ENCODE assay signal across 8 cellular contexts in genomic region chrX:41442824-41443560, GRCh38. TPM values are rescaled to one million over a fixed set of nuclear protein-coding genes. Genes with fewer than 3 reads are reported as not detected.
A peak's percentile ranks its signal among the peaks of the same experiment; 100 is the strongest.
DNase-seq lines count a peak whose midpoint lies in the region; ATAC-seq and TF ChIP-seq lines count a peak whose summit lies in the region.

No MANE protein-coding gene starts in this region.

- POLR2A ChIA-PET in activated CD8-positive, alpha-beta T cell treated with anti-CD3 and anti-CD28 coated beads, Interleukin-2, amount 10 ng/mL, durations not matched to agents 7 days and 5 days (lab: Charles Lee): interaction anchor here (0.6 to 2.3 kb wide), 4 partner anchors 88 to 114 kb away, joined by 3 to 6 read pairs (median 6); no protein-coding TSS in a partner anchor

- peak overlapping the region; percentile 80 for H3K27ac Mint-ChIP-seq in activated naive CD4-positive, alpha-beta T cell treated with anti-CD3 and anti-CD28 coated beads, Interleukin-2, amount 10 ng/mL, durations not matched to agents 7 days and 5 days
- H3K27ac Mint-ChIP-seq in activated CD8-positive, alpha-beta T cell treated with anti-CD3 and anti-CD28 coated beads, Interleukin-2, amount 10 ng/mL, durations not matched to agents 7 days and 5 days: peak overlapping the region; percentile 75
- H3K27ac Mint-ChIP-seq in immature natural killer cell: peak overlapping the region in 3 of 6 donors; percentile 35 to 64 (median 53)

- no peak for TF ChIP-seq EP300 in tibial nerve (IDR thresholded peaks at IDR 0.05)

- 53 to 64% methylated on average over 11 of the region's 11 CpGs for WGBS in tibial nerve, 2 donors

- H3K4me1 Mint-ChIP-seq in activated naive CD4-positive, alpha-beta T cell treated with anti-CD3 and anti-CD28 coated beads, Interleukin-2, amount 10 ng/mL, durations not matched to agents 7 days and 5 days: peaks cover 23% of the 10 kb centered on the region
- H3K4me1 Mint-ChIP-seq in activated CD8-positive, alpha-beta T cell treated with anti-CD3 and anti-CD28 coated beads, Interleukin-2, amount 10 ng/mL, durations not matched to agents 7 days and 5 days (ENCODE audit: low read depth): peaks cover 23% of the 10 kb centered on the region
- H3K4me1 Mint-ChIP-seq in immature natural killer cell: peaks cover 12 to 15% of the 10 kb centered on the region in 2 donors

- H3K27ac ChIP-seq in tibial nerve: peak overlapping the region in 3 of 4 donors; percentile 61 to 85 (median 73)

- no peaks in the 10 kb centered on the region for H3K36me3 ChIP-seq in tibial nerve

- H3K9me3 Mint-ChIP-seq in activated naive CD4-positive, alpha-beta T cell treated with anti-CD3 and anti-CD28 coated beads, Interleukin-2, amount 10 ng/mL, durations not matched to agents 7 days and 5 days: no peaks in the 10 kb centered on the region
- H3K9me3 Mint-ChIP-seq in activated CD8-positive, alpha-beta T cell treated with anti-CD3 and anti-CD28 coated beads, Interleukin-2, amount 10 ng/mL, durations not matched to agents 7 days and 5 days (ENCODE audit: insufficient read depth): no peaks in the 10 kb centered on the region
- H3K9me3 Mint-ChIP-seq in immature natural killer cell: no peaks in the 10 kb centered on the region

- CTCF ChIA-PET in activated naive CD4-positive, alpha-beta T cell treated with anti-CD3 and anti-CD28 coated beads, Interleukin-2, amount 10 ng/mL, durations not matched to agents 7 days and 5 days (lab: Charles Lee): interaction anchor here (0.7 to 1.4 kb wide), 5 partner anchors 15 to 112 kb away, joined by 3 to 7 read pairs (median 4); partner anchors contain the start of gene DDX3X
- CTCF ChIA-PET in activated CD8-positive, alpha-beta T cell treated with anti-CD3 and anti-CD28 coated beads, Interleukin-2, amount 10 ng/mL, durations not matched to agents 7 days and 5 days (lab: Charles Lee): interaction anchor here (0.7 to 2.2 kb wide), 8 partner anchors 12 to 317 kb away, joined by 3 to 7 read pairs (median 4); no protein-coding TSS in a partner anchor

- no peak for TF ChIP-seq POLR2A in tibial nerve (IDR thresholded peaks at IDR 0.05)

- no peaks in the 10 kb centered on the region for H3K9me3 ChIP-seq in tibial nerve

- no peaks in the 10 kb centered on the region for H3K36me3 Mint-ChIP-seq in activated naive CD4-positive, alpha-beta T cell treated with anti-CD3 and anti-CD28 coated beads, Interleukin-2, amount 10 ng/mL, durations not matched to agents 7 days and 5 days
- H3K36me3 Mint-ChIP-seq in activated CD8-positive, alpha-beta T cell treated with anti-CD3 and anti-CD28 coated beads, Interleukin-2, amount 10 ng/mL, durations not matched to agents 7 days and 5 days (ENCODE audit: low read depth): no peaks in the 10 kb centered on the region
- H3K36me3 Mint-ChIP-seq in immature natural killer cell: no peaks in the 10 kb centered on the region

- no peak for DNase-seq in activated naive CD4-positive, alpha-beta T cell treated with anti-CD3 and anti-CD28 coated beads, Interleukin-2, amount 10 ng/mL, durations not matched to agents 7 days and 5 days
- no peak for DNase-seq in activated naive CD4-positive, alpha-beta T cell (lab: John Stamatoyannopoulos, UW)
- DNase-seq in activated CD8-positive, alpha-beta T cell treated with anti-CD3 and anti-CD28 coated beads, Interleukin-2, amount 10 ng/mL, durations not matched to agents 7 days and 5 days: no peak
- DNase-seq in immature natural killer cell (no peak), tibial nerve (ENCODE audit: low spot score in 2 of 2) (no peak), AML-193 (lab: John Stamatoyannopoulos, UW) (no peak)
- no peak for DNase-seq in stimulated activated naive CD4-positive, alpha-beta T cell (lab: John Stamatoyannopoulos, UW)
- no peak for DNase-seq in stimulated activated CD4-positive, alpha-beta T cell treated with anti-CD3 and anti-CD28 coated beads, Interleukin-2, amount 100 ng/mL, for 24 hours

- H3K27me3 Mint-ChIP-seq in activated naive CD4-positive, alpha-beta T cell treated with anti-CD3 and anti-CD28 coated beads, Interleukin-2, amount 10 ng/mL, durations not matched to agents 7 days and 5 days: peaks cover 4% of the 10 kb centered on the region
- peaks cover 2% of the 10 kb centered on the region for H3K27me3 Mint-ChIP-seq in activated CD8-positive, alpha-beta T cell treated with anti-CD3 and anti-CD28 coated beads, Interleukin-2, amount 10 ng/mL, durations not matched to agents 7 days and 5 days (ENCODE audit: low read depth)
- peaks cover 2 to 5% (median 5%) of the 10 kb centered on the region in 3 donors for H3K27me3 Mint-ChIP-seq in immature natural killer cell (ENCODE audit: low read depth in 3 of 3)

- ATAC-seq in activated CD8-positive, alpha-beta T cell treated with anti-CD3 and anti-CD28 coated beads, Interleukin-2, amount 10 ng/mL, durations not matched to agents 7 days and 5 days: no peak

- H3K4me3 Mint-ChIP-seq in activated naive CD4-positive, alpha-beta T cell treated with anti-CD3 and anti-CD28 coated beads, Interleukin-2, amount 10 ng/mL, durations not matched to agents 7 days and 5 days: peak overlapping the region; percentile 52
- peak overlapping the region; percentile 55 for H3K4me3 Mint-ChIP-seq in activated CD8-positive, alpha-beta T cell treated with anti-CD3 and anti-CD28 coated beads, Interleukin-2, amount 10 ng/mL, durations not matched to agents 7 days and 5 days
- H3K4me3 Mint-ChIP-seq in immature natural killer cell: peak overlapping the region; percentile 61 to 73 (median 73)

- H3K4me3 ChIP-seq in tibial nerve: peak overlapping the region in 3 of 4 donors; percentile 16 to 47 (median 38)

- no peak for TF ChIP-seq CTCF in tibial nerve (IDR thresholded peaks at IDR 0.05)

- peaks cover 0 to 6% of the 10 kb centered on the region in 2 donors for H3K27me3 ChIP-seq in tibial nerve

- no peaks in the 10 kb centered on the region for H3K4me1 ChIP-seq in tibial nerve

RNA-seq across cellular contexts. Expression of gene NYX, which starts 4.2 kb away (rescaled TPM):
- total RNA-seq in activated CD8-positive, alpha-beta T cell treated with anti-CD3 and anti-CD28 coated beads, Interleukin-2, amount 10 ng/mL, durations not matched to agents 7 days and 5 days: not detected
- not detected for polyA plus RNA-seq in immature natural killer cell
- total RNA-seq in tibial nerve: not detected
